ENCODE assay signal across 37 cellular contexts in the genomic region with DNA sequence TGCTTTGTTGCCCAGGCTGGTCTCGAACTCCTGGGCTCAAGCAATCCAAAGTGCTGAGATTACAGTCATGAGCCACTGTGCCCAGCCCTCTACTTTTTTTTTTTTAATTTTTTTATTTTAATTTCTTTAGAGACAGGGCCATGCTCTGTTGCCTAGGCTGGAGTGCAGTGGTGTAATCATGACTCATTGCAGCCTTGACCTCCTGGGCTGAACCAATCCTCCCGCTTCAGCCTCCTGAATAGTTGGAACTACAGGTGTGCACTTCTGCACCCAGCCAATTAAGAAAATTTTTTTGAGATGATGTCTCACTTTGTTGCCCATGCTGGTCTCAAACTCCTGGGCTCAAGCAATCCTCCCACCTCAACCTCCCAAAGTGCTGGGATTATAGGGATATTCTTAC.
"Had no signal": no experiment of that assay in that cellular context is flagged by ENCODE, and none has a peak within 500 bp of the region (broad histone marks: within the 10 kb centered on the region; RNA-seq: fewer than 3 reads in every experiment).

No MANE protein-coding gene starts in this region.

- ATAC-seq: activated CD4-positive, alpha-beta T cell treated with anti-CD3 and anti-CD28 coated beads for 36 hours; activated CD4-positive, CD25-positive, alpha-beta regulatory T cell treated with anti-CD3 and anti-CD28 coated beads, Interleukin-2, amount 50 U/mL, for 24 hours; activated CD8-positive, alpha-beta memory T cell treated with anti-CD3 and anti-CD28 coated beads, Interleukin-2, amount 10 ng/mL, durations not matched to agents 7 days and 5 days; activated CD8-positive, alpha-beta T cell treated with anti-CD3 and anti-CD28 coated beads, Interleukin-2, amount 10 ng/mL, durations not matched to agents 7 days and 5 days; activated naive CD8-positive, alpha-beta T cell treated with anti-CD3 and anti-CD28 coated beads, Interleukin-2, amount 50 U/mL, for 24 hours; WTC11 had no signal

- H3K27ac Mint-ChIP-seq: activated CD4-positive, alpha-beta memory T cell treated with anti-CD3 and anti-CD28 coated beads, Interleukin-2, amount 10 ng/mL, durations not matched to agents 7 days and 5 days; activated CD4-positive, alpha-beta T cell treated with anti-CD3 and anti-CD28 coated beads for 36 hours; activated CD8-positive, alpha-beta memory T cell treated with anti-CD3 and anti-CD28 coated beads, Interleukin-2, amount 10 ng/mL, durations not matched to agents 7 days and 5 days; activated CD8-positive, alpha-beta T cell treated with anti-CD3 and anti-CD28 coated beads, Interleukin-2, amount 10 ng/mL, durations not matched to agents 7 days and 5 days; activated naive CD4-positive, alpha-beta T cell treated with anti-CD3 and anti-CD28 coated beads, Interleukin-2, amount 10 ng/mL, durations not matched to agents 7 days and 5 days; activated naive CD4-positive, alpha-beta T cell treated with anti-CD3 and anti-CD28 coated beads, Interleukin-2, amount 50 U/mL, for 24 hours; activated naive CD8-positive, alpha-beta T cell; activated naive CD8-positive, alpha-beta T cell treated with anti-CD3 and anti-CD28 coated beads, Interleukin-2, amount 10 ng/mL, durations not matched to agents 7 days and 5 days; activated naive CD8-positive, alpha-beta T cell treated with anti-CD3 and anti-CD28 coated beads, Interleukin-2, amount 50 U/mL, for 24 hours; activated T-cell treated with anti-CD3 and anti-CD28 coated beads, Interleukin-2, amount 50 U/mL, for 24 hours; activated T-helper 2 cell treated with anti-CD3 and anti-CD28 coated beads, Interferon-gamma antibody, Interleukin-2, Interleukin-4, amounts not matched to agents 10 μg/mL and 5 μg/mL and 100 μg/mL, durations not matched to agents 14 hours and 24 hours and 36 hours; brain; T-helper 1 cell treated with Interleukin-12 subunit alpha and Interleukin-12 subunit beta and Interleukin-4 antibody, amounts not matched to agents 30 μg/mL and 1 μg/mL, for 36 hours; T-helper 2 cell treated with Interferon-gamma antibody and Interleukin-4, amounts not matched to agents 5 μg/mL and 100 μg/mL, for 36 hours; WTC11 had no signal

- H3K27me3 Mint-ChIP-seq: activated naive CD4-positive, alpha-beta T cell treated with anti-CD3 and anti-CD28 coated beads, Interleukin-2, amount 50 U/mL, for 24 hours had no signal

- DNase-seq: activated CD4-positive, alpha-beta memory T cell treated with anti-CD3 and anti-CD28 coated beads, Interleukin-2, amount 10 ng/mL, durations not matched to agents 7 days and 5 days; activated CD4-positive, alpha-beta T cell treated with anti-CD3 and anti-CD28 coated beads for 1 hour; activated CD4-positive, alpha-beta T cell treated with anti-CD3 and anti-CD28 coated beads for 36 hours; activated CD4-positive, alpha-beta T cell treated with anti-CD3 and anti-CD28 coated beads for 48 hours; activated CD4-positive, alpha-beta T cell treated with anti-CD3 and anti-CD28 coated beads, Interleukin-2, amount 50 U/mL, for 1 hour; activated CD4-positive, alpha-beta T cell treated with anti-CD3 and anti-CD28 coated beads, Interleukin-2, amount 50 U/mL, for 4 hours; activated CD4-positive, CD25-positive, alpha-beta regulatory T cell; activated CD8-positive, alpha-beta memory T cell treated with anti-CD3 and anti-CD28 coated beads for 24 hours; activated CD8-positive, alpha-beta memory T cell treated with anti-CD3 and anti-CD28 coated beads, Interleukin-2, amount 10 ng/mL, durations not matched to agents 7 days and 5 days; activated CD8-positive, alpha-beta memory T cell treated with anti-CD3 and anti-CD28 coated beads, Interleukin-2, amount 50 U/mL, for 48 hours; activated CD8-positive, alpha-beta T cell treated with anti-CD3 and anti-CD28 coated beads, Interleukin-2, amount 10 ng/mL, durations not matched to agents 7 days and 5 days; activated effector memory CD4-positive, alpha-beta T cell treated with Interleukin-2 at 50 U/mL for 16 hours; activated gamma-delta T cell; activated naive CD4-positive, alpha-beta T cell treated with anti-CD3 and anti-CD28 coated beads, Interleukin-2, amount 10 ng/mL, durations not matched to agents 7 days and 5 days; activated naive CD4-positive, alpha-beta T cell treated with Interleukin-2 at 50 U/mL for 16 hours; activated naive CD8-positive, alpha-beta T cell treated with anti-CD3 and anti-CD28 coated beads, Interleukin-2, amount 10 ng/mL, durations not matched to agents 7 days and 5 days; activated naive CD8-positive, alpha-beta T cell treated with anti-CD3 and anti-CD28 coated beads, Interleukin-2, amount 50 U/mL, for 24 hours; activated T-cell treated with anti-CD3 and anti-CD28 coated beads, Interleukin-2, amount 50 U/mL, for 24 hours; activated T-cell treated with anti-CD3 and anti-CD28 coated beads, Interleukin-2, amount 50 U/mL, for 48 hours; amygdala; anterior cingulate cortex; caudate nucleus; cerebellar nuclear complex; T-helper 1 cell; T-helper 2 cell; T-helper 9 cell; WERI-Rb-1 had no signal

- H3K4me1 Mint-ChIP-seq: activated naive CD4-positive, alpha-beta T cell treated with anti-CD3 and anti-CD28 coated beads, Interleukin-2, amount 10 ng/mL, durations not matched to agents 7 days and 5 days; activated naive CD4-positive, alpha-beta T cell treated with anti-CD3 and anti-CD28 coated beads, Interleukin-2, amount 50 U/mL, for 24 hours; activated naive CD8-positive, alpha-beta T cell treated with anti-CD3 and anti-CD28 coated beads, Interleukin-2, amount 10 ng/mL, durations not matched to agents 7 days and 5 days; central memory CD8-positive, alpha-beta T cell; WTC11 had no signal

- H3K36me3 Mint-ChIP-seq: activated CD8-positive, alpha-beta memory T cell treated with anti-CD3 and anti-CD28 coated beads, Interleukin-2, amount 10 ng/mL, durations not matched to agents 7 days and 5 days; activated naive CD4-positive, alpha-beta T cell treated with anti-CD3 and anti-CD28 coated beads, Interleukin-2, amount 10 ng/mL, durations not matched to agents 7 days and 5 days; activated naive CD4-positive, alpha-beta T cell treated with anti-CD3 and anti-CD28 coated beads, Interleukin-2, amount 50 U/mL, for 24 hours; activated naive CD8-positive, alpha-beta T cell; activated naive CD8-positive, alpha-beta T cell treated with anti-CD3 and anti-CD28 coated beads, Interleukin-2, amount 10 ng/mL, durations not matched to agents 7 days and 5 days; brain; WTC11 had no signal

- H3K4me3 Mint-ChIP-seq: activated CD4-positive, alpha-beta memory T cell treated with anti-CD3 and anti-CD28 coated beads, Interleukin-2, amount 10 ng/mL, durations not matched to agents 7 days and 5 days; activated CD4-positive, alpha-beta T cell treated with anti-CD3 and anti-CD28 coated beads for 36 hours; activated CD8-positive, alpha-beta memory T cell treated with anti-CD3 and anti-CD28 coated beads, Interleukin-2, amount 10 ng/mL, durations not matched to agents 7 days and 5 days; activated CD8-positive, alpha-beta T cell treated with anti-CD3 and anti-CD28 coated beads, Interleukin-2, amount 10 ng/mL, durations not matched to agents 7 days and 5 days; activated naive CD4-positive, alpha-beta T cell treated with anti-CD3 and anti-CD28 coated beads, Interleukin-2, amount 10 ng/mL, durations not matched to agents 7 days and 5 days; activated naive CD4-positive, alpha-beta T cell treated with anti-CD3 and anti-CD28 coated beads, Interleukin-2, amount 50 U/mL, for 24 hours; activated naive CD8-positive, alpha-beta T cell; activated naive CD8-positive, alpha-beta T cell treated with anti-CD3 and anti-CD28 coated beads, Interleukin-2, amount 10 ng/mL, durations not matched to agents 7 days and 5 days; activated naive CD8-positive, alpha-beta T cell treated with anti-CD3 and anti-CD28 coated beads, Interleukin-2, amount 50 U/mL, for 24 hours; activated T-cell treated with anti-CD3 and anti-CD28 coated beads, Interleukin-2, amount 50 U/mL, for 24 hours; brain; central memory CD8-positive, alpha-beta T cell; T-helper 1 cell treated with Interleukin-12 subunit alpha and Interleukin-12 subunit beta and Interleukin-4 antibody, amounts not matched to agents 30 μg/mL and 1 μg/mL, for 36 hours; T-helper 2 cell treated with Interferon-gamma antibody and Interleukin-4, amounts not matched to agents 5 μg/mL and 100 μg/mL, for 36 hours; WTC11 had no signal

- H3K9me3 Mint-ChIP-seq: activated naive CD4-positive, alpha-beta T cell treated with anti-CD3 and anti-CD28 coated beads, Interleukin-2, amount 10 ng/mL, durations not matched to agents 7 days and 5 days; activated naive CD4-positive, alpha-beta T cell treated with anti-CD3 and anti-CD28 coated beads, Interleukin-2, amount 50 U/mL, for 24 hours; activated naive CD8-positive, alpha-beta T cell treated with anti-CD3 and anti-CD28 coated beads, Interleukin-2, amount 10 ng/mL, durations not matched to agents 7 days and 5 days; activated naive CD8-positive, alpha-beta T cell treated with anti-CD3 and anti-CD28 coated beads, Interleukin-2, amount 50 U/mL, for 24 hours; activated T-cell treated with anti-CD3 and anti-CD28 coated beads, Interleukin-2, amount 50 U/mL, for 24 hours; brain; central memory CD8-positive, alpha-beta T cell; T-helper 1 cell treated with Interleukin-12 subunit alpha and Interleukin-12 subunit beta and Interleukin-4 antibody, amounts not matched to agents 30 μg/mL and 1 μg/mL, for 36 hours; T-helper 2 cell treated with Interferon-gamma antibody and Interleukin-4, amounts not matched to agents 5 μg/mL and 100 μg/mL, for 36 hours; WTC11 had no signal

- FAIRE-seq: bronchial epithelial cell had no signal
